In genomic region chr5:88881566-88881965, GRCh38 we compare ENCODE assay signal across 8 cellular contexts. TPM values are rescaled to one million over a fixed set of nuclear protein-coding genes. Genes with fewer than 3 reads are reported as not detected.
DNase-seq lines count a peak whose midpoint lies in the region; ATAC-seq and TF ChIP-seq lines count a peak whose summit lies in the region.

No MANE protein-coding gene starts in this region.

- H3K4me3 ChIP-seq in SJSA1 (peak overlapping the region; percentile 52), thoracic aorta (peak overlapping the region; percentile 86)

- TF ChIP-seq CTCF in thoracic aorta (IDR thresholded peaks at IDR 0.05), result no peak

- H3K27me3 ChIP-seq in SJSA1 (replicated peaks), result no peaks in the 10 kb centered on the region
- no peaks in the 10 kb centered on the region for H3K27me3 ChIP-seq in layer of hippocampus (ENCODE audit: control insufficient read depth, insufficient read depth, low read length)
- no peaks in the 10 kb centered on the region for H3K27me3 ChIP-seq in thoracic aorta (replicated peaks; ENCODE audit: insufficient read depth)

- H3K27ac ChIP-seq in SJSA1, result 0 out of 2 replicates have a peak overlapping the region, but pooled peaks have one; percentile 86
- H3K27ac ChIP-seq in layer of hippocampus (ENCODE audit: low read depth, low read length), result peak overlapping the region; percentile 33
- H3K27ac ChIP-seq in thoracic aorta, result peak overlapping the region; percentile 90 to 96

- H3K36me3 ChIP-seq in SJSA1 (peaks cover 5% of the 10 kb centered on the region; the same call in 1 of the 2 replicates), thoracic aorta (no peaks in the 10 kb centered on the region)

- DNase-seq in NCI-H345 (lab: John Stamatoyannopoulos, UW), result peak; percentile 18
- DNase-seq in NCI-H345 treated with DMSO at 0.1 percent for 48 hours (lab: John Stamatoyannopoulos, UW; ENCODE audit: unreplicated experiment), result no peak
- DNase-seq in SJSA1 (ENCODE audit: low read depth in 1 of 2, low spot score in 2 of 2), result no peak
- no peak for DNase-seq in thoracic aorta (ENCODE audit: low spot score)
- no peak for DNase-seq in occipital lobe (lab: John Stamatoyannopoulos, UW)
- no peak for DNase-seq in NCI-H146 (lab: John Stamatoyannopoulos, UW)

- H3K4me1 ChIP-seq in SJSA1 (replicated peaks) (peaks cover 34% of the 10 kb centered on the region), thoracic aorta (ENCODE audit: control insufficient read depth in 1 of 2, low read depth in 2 of 2) (peaks cover 21 to 28% of the 10 kb centered on the region in 2 donors)

- no peak for ATAC-seq in thoracic aorta (ENCODE audit: insufficient number of reproducible peaks, low FRiP score, low read depth)
- ATAC-seq in HG02981 (IDR thresholded peaks at IDR 0.05; ENCODE audit: unreplicated experiment), result no peak

- H3K9me3 ChIP-seq in SJSA1 (replicated peaks), result no peaks in the 10 kb centered on the region
- no peaks in the 10 kb centered on the region for H3K9me3 ChIP-seq in thoracic aorta

RNA-seq across cellular contexts. Expression of gene MEF2C, which starts 1.4 kb away (rescaled TPM):
- total RNA-seq in SJSA1 (2014; rRNA removed; shearing (Covaris generic)), result 29.8 and 39.3 TPM in 2 replicates
- total RNA-seq in thoracic aorta (100 to 1,000 TPM in 1 of 2 donors, 10 to 100 TPM in 1; 94.0 to 104 TPM), occipital lobe (2,088 TPM)

Comparison
In these comparisons a context has a peak if more than half of its experiments do, and no peak if none do; other contexts are left out.
1. H3K27ac ChIP-seq: peak in every context shown above with its lines; median percentile 93 in thoracic aorta; 86 in SJSA1; 33 in layer of hippocampus.
2. RNA of gene MEF2C, which starts 1.4 kb away (total RNA-seq): 2,088 TPM in occipital lobe (single experiment); 94.0 to 104 TPM in thoracic aorta and 29.8 to 39.3 TPM in SJSA1; every median in the first group is over 10 times any median in the second.